Comparison of ENCODE assay signal across 23 cellular contexts in genomic region chr4:94590493-94590892, GRCh38.
DNase-seq lines count a peak whose midpoint lies in the region; ATAC-seq, FAIRE-seq and TF ChIP-seq lines count a peak whose summit lies in the region.
"Had no signal": no experiment of that assay in that cellular context is flagged by ENCODE, and none has a peak within 500 bp of the region (broad histone marks: within the 10 kb centered on the region; RNA-seq: fewer than 3 reads in every experiment).

No MANE protein-coding gene starts in this region.

- no peak overlapping the region for H3K27ac ChIP-seq in WERI-Rb-1
- H3K27ac ChIP-seq in heart right ventricle, result peak overlapping the region in 3 of 10 donors; percentile 4 to 21 (median 14)
- H3K27ac ChIP-seq in psoas muscle, result peak overlapping the region; percentile 12
- H3K27ac ChIP-seq: A549, KMS-11, SK-N-MC had no signal

- H3K9me3 Mint-ChIP-seq in Caco-2 (ENCODE audit: unreplicated experiment) (no peaks in the 10 kb centered on the region), CD14-positive monocyte (no peaks in the 10 kb centered on the region)

- no peaks in the 10 kb centered on the region for H3K9me3 ChIP-seq in WERI-Rb-1 (ENCODE audit: severe bottlenecking)
- H3K9me3 ChIP-seq in heart right ventricle, result no peaks in the 10 kb centered on the region
- H3K9me3 ChIP-seq in psoas muscle, result no peaks in the 10 kb centered on the region
- H3K9me3 ChIP-seq in Caco-2, result no peaks in the 10 kb centered on the region
- H3K9me3 ChIP-seq: A549 had no signal

- no peak overlapping the region for H3K27ac Mint-ChIP-seq in Caco-2 (ENCODE audit: unreplicated experiment)
- H3K27ac Mint-ChIP-seq in CD14-positive monocyte, result peak overlapping the region in 1 of 7 donors; percentile 42
- H3K27ac Mint-ChIP-seq: B cell had no signal

- 21 to 48% methylated on average over 2 of the region's 2 CpGs for WGBS in heart right ventricle, 2 donors
- 18 to 22% (median 22%) methylated on average over 2 of the region's 2 CpGs for WGBS in psoas muscle, 3 donors

- no peaks in the 10 kb centered on the region for H3K36me3 ChIP-seq in WERI-Rb-1
- peaks cover 0 to 69% (median 23%) of the 10 kb centered on the region in 9 donors for H3K36me3 ChIP-seq in heart right ventricle
- peaks cover 3 to 68% of the 10 kb centered on the region in 2 donors for H3K36me3 ChIP-seq in psoas muscle (ENCODE audit: insufficient read depth in 1 of 2, low read depth in 1 of 2)
- H3K36me3 ChIP-seq in Caco-2 (ENCODE audit: control insufficient read depth, insufficient read depth, low read length), result peaks cover 1% of the 10 kb centered on the region; the same call in 1 of the 2 replicates

- POLR2A ChIA-PET in Caco-2 (lab: Charles Lee), result no interaction called here

- TF ChIP-seq CTCF in WERI-Rb-1 (IDR thresholded peaks at IDR 0.05; ENCODE audit: low read depth, low read length), result no peak
- no peak for TF ChIP-seq CTCF in heart right ventricle (IDR thresholded peaks at IDR 0.05)
- no peak for TF ChIP-seq CTCF in psoas muscle (IDR thresholded peaks at IDR 0.05)
- TF ChIP-seq CTCF in Caco-2 (IDR thresholded peaks at IDR 0.05; ENCODE audit: insufficient read depth in 1 of 2, low read depth in 1 of 2, low read length in 1 of 2, severe bottlenecking in 1 of 2, unreplicated experiment in 1 of 2), result no peak
- TF ChIP-seq CTCF in CD14-positive monocyte (IDR thresholded peaks at IDR 0.05), result no peak

- FAIRE-seq in GM12891 (lab: Jason Lieb, UNC) (peak; percentile 20), GM19239 (lab: Jason Lieb, UNC) (no peak)
- FAIRE-seq: A549, GM12878 had no signal

- H3K36me3 Mint-ChIP-seq in Caco-2 (ENCODE audit: insufficient read depth, unreplicated experiment) (peaks cover 36% of the 10 kb centered on the region), CD14-positive monocyte (peaks cover 30 to 40% of the 10 kb centered on the region in 2 donors)

- H3K4me1 Mint-ChIP-seq in Caco-2 (ENCODE audit: low read depth, unreplicated experiment), result no peaks in the 10 kb centered on the region
- H3K4me1 Mint-ChIP-seq in CD14-positive monocyte, result peaks cover 2% of the 10 kb centered on the region
- H3K4me1 Mint-ChIP-seq: B cell had no signal

- DNase-seq in GM12891 (ENCODE audit: insufficient read length, low spot score), result no peak
- peak; percentile 47 for DNase-seq in WERI-Rb-1
- no peak for DNase-seq in heart right ventricle
- DNase-seq in psoas muscle, result no peak
- no peak for DNase-seq in GM19239 (ENCODE audit: insufficient read length, low spot score)
- no peak for DNase-seq in Caco-2
- DNase-seq in CD14-positive monocyte (ENCODE audit: low spot score), result no peak
- DNase-seq: COR-L47, DND-41, IMR-90, NCI-H1092 treated with DMSO at 0.1 percent for 48 hours, NCI-H2029 treated with DMSO at 0.1 percent for 48 hours, NCI-H226, NCI-H510A treated with DMSO at 0.1 percent for 48 hours, NCI-H774, OCI-M1, SHP77 treated with DMSO at 0.1 percent for 48 hours had no signal

- no peaks in the 10 kb centered on the region for H3K27me3 Mint-ChIP-seq in Caco-2 (ENCODE audit: insufficient read depth, unreplicated experiment)
- peaks cover 0 to 2% (median 0%) of the 10 kb centered on the region in 3 donors for H3K27me3 Mint-ChIP-seq in CD14-positive monocyte (ENCODE audit: low read depth in 3 of 3)
- H3K27me3 Mint-ChIP-seq: B cell had no signal

- intact Hi-C loops in heart right ventricle (cut with DNase I) (loop anchor here in 7 of 10 donors (5.0 to 10.0 kb wide), 5 partner anchors 136 to 286 kb away; partner anchors contain the start of gene PDLIM5 (in 3 of the 7)), psoas muscle (cut with DNase I) (loop anchor here (10.0 kb wide), 1 partner anchor 286 kb away; no protein-coding TSS in a partner anchor), Caco-2 (cut with micrococcal nuclease; ENCODE audit: unreplicated experiment) (no loop called here), CD14-positive monocyte (cut with micrococcal nuclease) (loop anchor here in 1 of 2 donors (5.0 kb wide), 1 partner anchor 183 kb away; no protein-coding TSS in a partner anchor)

- no TSS peak for BruUV-seq in Caco-2 (replicated peaks; lab: Mats Ljungman, UMichigan)

- peaks cover 3 to 47% (median 28%) of the 10 kb centered on the region in 9 donors for H3K4me1 ChIP-seq in heart right ventricle
- peaks cover 21% of the 10 kb centered on the region for H3K4me1 ChIP-seq in psoas muscle
- H3K4me1 ChIP-seq in Caco-2, result peaks cover 5% of the 10 kb centered on the region

- CTCF ChIA-PET in Caco-2 (lab: Charles Lee), result no interaction called here

- H3K4me3 Mint-ChIP-seq in Caco-2 (ENCODE audit: unreplicated experiment), result no peak overlapping the region
- no peak overlapping the region for H3K4me3 Mint-ChIP-seq in CD14-positive monocyte
- H3K4me3 Mint-ChIP-seq: B cell had no signal

- no peak for TF ChIP-seq POLR2A in GM12891 (IDR thresholded peaks at IDR 0.05; ENCODE audit: low read depth, low read length)

- ATAC-seq in heart right ventricle, result peak; percentile 46 to 81 (median 54)
- peak in 2 of 4 donors; percentile 23 to 30 for ATAC-seq in psoas muscle
- ATAC-seq in GM18519 (IDR thresholded peaks at IDR 0.05; ENCODE audit: low FRiP score, unreplicated experiment), result no peak
- ATAC-seq: A549, GM12878 had no signal

- H3K4me3 ChIP-seq in WERI-Rb-1 (ENCODE audit: low read depth, low read length), result no peak overlapping the region
- no peak overlapping the region for H3K4me3 ChIP-seq in heart right ventricle
- no peak overlapping the region for H3K4me3 ChIP-seq in psoas muscle
- H3K4me3 ChIP-seq in Caco-2 (ENCODE audit: low read depth, low read length), result no peak overlapping the region
- H3K4me3 ChIP-seq: A549, GM12878, SK-N-MC had no signal

- H3K27me3 ChIP-seq in WERI-Rb-1 (ENCODE audit: insufficient read depth, low read depth, severe bottlenecking), result no peaks in the 10 kb centered on the region
- H3K27me3 ChIP-seq in heart right ventricle, result no peaks in the 10 kb centered on the region
- no peaks in the 10 kb centered on the region for H3K27me3 ChIP-seq in psoas muscle (ENCODE audit: insufficient read depth in 3 of 3, low read length in 2 of 3)
- no peaks in the 10 kb centered on the region for H3K27me3 ChIP-seq in Caco-2 (replicated peaks; ENCODE audit: control insufficient read depth, insufficient read depth, low read length)

TF ChIP-seq in GM12891, 5 proteins besides CTCF, POLR2A, EP300 and RAD21:
- no peak for TF ChIP-seq PAX5 (IDR thresholded peaks at IDR 0.05; ENCODE audit: insufficient read depth, low read length, severe bottlenecking)
- TF ChIP-seq SPI1 (IDR thresholded peaks at IDR 0.05; ENCODE audit: low read depth, low read length), result no peak
- no peak for TF ChIP-seq POLR2AphosphoS5 (IDR thresholded peaks at IDR 0.05; ENCODE audit: low read depth, low read length)
- no peak for TF ChIP-seq POU2F2 (IDR thresholded peaks at IDR 0.05; ENCODE audit: low read depth, low read length)
- TF ChIP-seq TAF1 (IDR thresholded peaks at IDR 0.05; ENCODE audit: low read depth, low read length), result no peak
